Comparison of ENCODE assay signal across 11 cellular contexts in the genomic region with DNA sequence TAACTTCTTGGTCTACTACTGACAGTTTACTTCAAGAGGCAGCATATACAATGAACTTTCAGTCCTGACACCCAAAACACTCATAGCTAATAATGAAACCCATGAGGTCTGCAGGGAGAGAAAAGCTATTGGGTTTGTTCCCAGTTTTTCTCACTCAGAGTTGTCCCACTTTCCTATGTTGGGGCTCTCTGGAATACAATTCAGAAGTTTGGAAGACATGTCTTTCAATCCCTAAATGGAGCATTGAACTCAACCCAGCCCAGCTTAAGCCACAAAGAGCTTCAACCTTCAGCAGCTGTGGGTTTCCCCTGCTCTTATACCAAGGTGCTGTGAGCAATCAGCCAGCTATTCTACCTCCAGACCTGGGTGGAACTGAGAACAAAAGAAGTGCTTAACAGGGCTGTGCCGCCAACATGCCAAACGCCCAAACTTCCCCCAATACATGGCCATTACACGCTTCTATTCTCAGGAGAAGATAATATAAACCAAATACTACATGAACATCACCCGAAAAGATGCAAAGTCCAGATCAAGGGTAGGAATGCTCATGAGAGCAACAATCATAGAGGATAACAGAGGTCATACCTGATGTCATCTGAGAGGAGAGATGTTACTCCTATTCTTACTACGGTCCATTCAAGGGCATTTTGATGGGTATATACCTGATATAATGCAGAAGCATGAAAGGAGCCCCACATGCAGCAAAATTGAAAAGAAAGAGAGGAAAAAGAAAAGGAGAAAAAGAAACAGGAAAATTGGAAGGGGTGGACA.
DNase-seq lines count a peak whose midpoint lies in the region; ATAC-seq, FAIRE-seq and TF ChIP-seq lines count a peak whose summit lies in the region.
"Had no signal": no experiment of that assay in that cellular context is flagged by ENCODE, and none has a peak within 500 bp of the region (broad histone marks: within the 10 kb centered on the region; RNA-seq: fewer than 3 reads in every experiment).

No MANE protein-coding gene starts in this region.

- H2AFZ ChIP-seq in Karpas-422 (ENCODE audit: low read length), result no peak overlapping the region
- H2AFZ ChIP-seq: neural progenitor cell had no signal

- H3K4me3 ChIP-seq in left lung (no peak overlapping the region), Karpas-422 (ENCODE audit: low read length) (no peak overlapping the region), psoas muscle (no peak overlapping the region)
- H3K4me3 ChIP-seq: neural progenitor cell had no signal

- no peaks in the 10 kb centered on the region for H3K79me2 ChIP-seq in Karpas-422 (ENCODE audit: low read length)

- WGBS in psoas muscle, 3 donors, result 94 to 96% (median 96%) methylated on average over 5 of the region's 5 CpGs

- intact Hi-C loops in left lung (cut with DNase I), result no loop called here
- intact Hi-C loops in left ventricle myocardium superior (cut with micrococcal nuclease), result no loop called here
- intact Hi-C loops in psoas muscle (cut with DNase I), result no loop called here

- H3K36me3 ChIP-seq in left lung, result no peaks in the 10 kb centered on the region
- H3K36me3 ChIP-seq in Karpas-422 (ENCODE audit: insufficient read depth, low read length), result no peaks in the 10 kb centered on the region
- no peaks in the 10 kb centered on the region for H3K36me3 ChIP-seq in psoas muscle (ENCODE audit: insufficient read depth in 1 of 2, low read depth in 1 of 2)
- H3K36me3 ChIP-seq: neural progenitor cell had no signal

- TF ChIP-seq CTCF in left lung (IDR thresholded peaks at IDR 0.05) (no peak), psoas muscle (IDR thresholded peaks at IDR 0.05) (no peak)

- H3K4me1 ChIP-seq in left lung, result peaks cover 11 to 63% of the 10 kb centered on the region in 2 donors
- H3K4me1 ChIP-seq in Karpas-422 (ENCODE audit: low read length), result no peaks in the 10 kb centered on the region
- H3K4me1 ChIP-seq in psoas muscle, result no peaks in the 10 kb centered on the region
- H3K4me1 ChIP-seq: neural progenitor cell had no signal

- no peak overlapping the region for H3K4me2 ChIP-seq in Karpas-422 (ENCODE audit: low read depth, low read length, poor library complexity, severe bottlenecking)
- H3K4me2 ChIP-seq: neural progenitor cell had no signal

- DNase-seq in GM18507 (ENCODE audit: extremely low spot score, insufficient read length, low read depth), result no peak
- no peak for DNase-seq in left lung
- no peak for DNase-seq in left ventricle myocardium superior
- no peak for DNase-seq in Karpas-422
- DNase-seq in psoas muscle, result no peak
- no peak for DNase-seq in glomerular visceral epithelial cell (ENCODE audit: extremely low spot score)
- DNase-seq: NCI-H1436 treated with DMSO at 0.1 percent for 48 hours had no signal

- ATAC-seq in GM21360 (IDR thresholded peaks at IDR 0.05; ENCODE audit: unreplicated experiment) (peak; percentile 91), HG03280 (IDR thresholded peaks at IDR 0.05; ENCODE audit: unreplicated experiment) (peak; percentile 71), left lung (peak; percentile 6), left ventricle myocardium superior (no peak), psoas muscle (no peak)

- FAIRE-seq in GM18507 (lab: Jason Lieb, UNC), result peak; percentile 29
- FAIRE-seq: TTC549 had no signal

- H3K9me2 ChIP-seq in Karpas-422 (replicated peaks; ENCODE audit: insufficient read depth, low read length), result no peaks in the 10 kb centered on the region

- no peak overlapping the region for H3K27ac ChIP-seq in left lung
- no peak overlapping the region for H3K27ac ChIP-seq in Karpas-422 (ENCODE audit: low read length)
- no peak overlapping the region for H3K27ac ChIP-seq in psoas muscle
- H3K27ac ChIP-seq: neural progenitor cell had no signal

- no peaks in the 10 kb centered on the region for H3K9me3 ChIP-seq in left lung
- H3K9me3 ChIP-seq in Karpas-422 (ENCODE audit: low read length), result peaks cover 5% of the 10 kb centered on the region; the same call in 1 of the 2 replicates
- no peaks in the 10 kb centered on the region for H3K9me3 ChIP-seq in psoas muscle

- H3K9ac ChIP-seq in Karpas-422 (ENCODE audit: low read length), result no peak overlapping the region
- H3K9ac ChIP-seq: neural progenitor cell had no signal

- no peaks in the 10 kb centered on the region for H3K27me3 ChIP-seq in left lung
- H3K27me3 ChIP-seq in Karpas-422 (ENCODE audit: low read length), result no peaks in the 10 kb centered on the region
- H3K27me3 ChIP-seq in psoas muscle (ENCODE audit: insufficient read depth in 3 of 3, low read length in 2 of 3), result no peaks in the 10 kb centered on the region
- H3K27me3 ChIP-seq: neural progenitor cell had no signal

- no peaks in the 10 kb centered on the region for H4K20me1 ChIP-seq in Karpas-422 (ENCODE audit: insufficient read depth, low read depth, low read length)

Comparison
In these comparisons a context has a peak if more than half of its experiments do, and no peak if none do; other contexts are left out.
1. ATAC-seq: peak in GM21360 (single experiment), HG03280 (single experiment) and left lung (single experiment); none in left ventricle myocardium superior (single experiment) and psoas muscle (0 of 4).